In genomic region chr1:116278541-116278866, GRCh38 we compare ENCODE assay signal across 22 cellular contexts.
DNase-seq lines count a peak whose midpoint lies in the region; ATAC-seq, FAIRE-seq and TF ChIP-seq lines count a peak whose summit lies in the region.
"Had no signal": no experiment of that assay in that cellular context is flagged by ENCODE, and none has a peak within 500 bp of the region (broad histone marks: within the 10 kb centered on the region; RNA-seq: fewer than 3 reads in every experiment).

No MANE protein-coding gene starts in this region.

- no peaks in the 10 kb centered on the region for H3K27me3 Mint-ChIP-seq in GM23338 (ENCODE audit: insufficient read depth, low read depth, poor library complexity)
- H3K27me3 Mint-ChIP-seq in activated CD8-positive, alpha-beta memory T cell treated with anti-CD3 and anti-CD28 coated beads, Interleukin-2, amount 10 ng/mL, durations not matched to agents 7 days and 5 days: peaks cover 8% of the 10 kb centered on the region
- H3K27me3 Mint-ChIP-seq: CD4-positive, alpha-beta T cell had no signal

- WGBS in K562 (ENCODE audit: insufficient coverage, low coverage, missing lambda C conversion rate): 41% methylated on average over 6 of the region's 6 CpGs
- WGBS in esophagus muscularis mucosa: 98% methylated on average over 6 of the region's 6 CpGs

- H3K9ac ChIP-seq in K562 (ENCODE audit: insufficient read depth in 1 of 2, low read depth in 2 of 2, low read length in 2 of 2): no peak overlapping the region
- H3K9ac ChIP-seq: BLaER1 treated with 17β-estradiol and CSF1 and Interleukin-3, amounts not matched to agents 10 nM and 100 nM; GM23248 had no signal

- H3K4me2 ChIP-seq in GM23338 (no peak overlapping the region), K562 (ENCODE audit: insufficient read depth, low read length) (peak overlapping the region; percentile 48; the same call in 1 of the 2 replicates)
- H3K4me2 ChIP-seq: BLaER1 treated with 17β-estradiol and CSF1 and Interleukin-3, amounts not matched to agents 10 nM and 100 nM had no signal

- H4K20me1 ChIP-seq in GM23338 (replicated peaks; ENCODE audit: insufficient read depth): no peaks in the 10 kb centered on the region
- H4K20me1 ChIP-seq in K562 (replicated peaks; ENCODE audit: control insufficient read depth, insufficient read depth, low read length): no peaks in the 10 kb centered on the region
- H4K20me1 ChIP-seq: BLaER1 treated with 17β-estradiol and CSF1 and Interleukin-3, amounts not matched to agents 10 nM and 100 nM had no signal

- no peaks in the 10 kb centered on the region; the same call in 2 of the 3 replicates for H3K4me1 Mint-ChIP-seq in GM23338
- H3K4me1 Mint-ChIP-seq in activated CD8-positive, alpha-beta memory T cell treated with anti-CD3 and anti-CD28 coated beads, Interleukin-2, amount 10 ng/mL, durations not matched to agents 7 days and 5 days: no peaks in the 10 kb centered on the region
- H3K4me1 Mint-ChIP-seq: CD14-positive monocyte had no signal

- H3K27me3 ChIP-seq in GM23338 (ENCODE audit: insufficient read depth): no peaks in the 10 kb centered on the region
- H3K27me3 ChIP-seq in K562 (ENCODE audit: control insufficient read depth in 2 of 2, insufficient read depth in 2 of 2, low read length in 2 of 2): peaks cover 0 to 15% of the 10 kb centered on the region in 2 experiments; a peak in 2 of 5 replicates
- H3K27me3 ChIP-seq in esophagus muscularis mucosa: peaks cover 0 to 3% (median 0%) of the 10 kb centered on the region in 4 donors
- H3K27me3 ChIP-seq: BE2C; BLaER1 treated with 17β-estradiol and CSF1 and Interleukin-3, amounts not matched to agents 10 nM and 100 nM had no signal

- no peaks in the 10 kb centered on the region for H3K9me1 ChIP-seq in K562 (ENCODE audit: control insufficient read depth, insufficient read depth, low read length)

- TF ChIP-seq POLR2A in K562 (conservative IDR thresholded peaks at IDR 0.05) (no peak), esophagus muscularis mucosa (IDR thresholded peaks at IDR 0.05; ENCODE audit: low read depth) (no peak)

- H3K9me2 ChIP-seq in GM23338 (ENCODE audit: insufficient read depth): peaks cover 7% of the 10 kb centered on the region; the same call in 1 of the 2 replicates

- DNase-seq in GM23338 (ENCODE audit: low spot score) (no peak), K562 (ENCODE audit: extremely low read depth in 1 of 4, low spot score in 3 of 4) (no peak), esophagus muscularis mucosa (ENCODE audit: extremely low spot score) (peak; percentile 37), left kidney (ENCODE audit: low read depth, low spot score) (peak; percentile 22), NCI-H2171 (lab: John Stamatoyannopoulos, UW) (no peak)
- DNase-seq in activated CD8-positive, alpha-beta memory T cell treated with anti-CD3 and anti-CD28 coated beads, Interleukin-2, amount 10 ng/mL, durations not matched to agents 7 days and 5 days: no peak
- DNase-seq: BE2C; Caco-2; CD4-positive, alpha-beta T cell; DMS153; DND-41; GM23248; H7; HCEC 1CT had no signal

- no peak for TF ChIP-seq RAD21 in K562 (CRISPR knock-in tag; conservative IDR thresholded peaks at IDR 0.05 in 1 of 2, IDR thresholded peaks at IDR 0.05 in 1 of 2)

- CTCF ChIA-PET in K562 (lab: Yijun Ruan, JAX; ENCODE audit: low intra/inter-chr PET ratio): no interaction called here
- CTCF ChIA-PET in activated CD8-positive, alpha-beta memory T cell treated with anti-CD3 and anti-CD28 coated beads, Interleukin-2, amount 10 ng/mL, durations not matched to agents 7 days and 5 days (lab: Charles Lee): no interaction called here

- H3K4me3 ChIP-seq in GM23338 (no peak overlapping the region), K562 (no peak overlapping the region), esophagus muscularis mucosa (no peak overlapping the region)
- H3K4me3 ChIP-seq: BLaER1 treated with 17β-estradiol and CSF1 and Interleukin-3, amounts not matched to agents 10 nM and 100 nM; GM23248 had no signal

- BruUV-seq in K562 (replicated peaks; lab: Mats Ljungman, UMichigan): no TSS peak

- ATAC-seq in GM23338 (no peak), K562 (no peak; the same call in 2 of the 3 replicates), GM19035 (IDR thresholded peaks at IDR 0.05; ENCODE audit: unreplicated experiment) (no peak)
- ATAC-seq in activated CD8-positive, alpha-beta memory T cell treated with anti-CD3 and anti-CD28 coated beads, Interleukin-2, amount 10 ng/mL, durations not matched to agents 7 days and 5 days: no peak

- H3K36me3 Mint-ChIP-seq in GM23338 (ENCODE audit: low read depth): no peaks in the 10 kb centered on the region
- no peaks in the 10 kb centered on the region for H3K36me3 Mint-ChIP-seq in activated CD8-positive, alpha-beta memory T cell treated with anti-CD3 and anti-CD28 coated beads, Interleukin-2, amount 10 ng/mL, durations not matched to agents 7 days and 5 days
- H3K36me3 Mint-ChIP-seq: CD14-positive monocyte had no signal

- TF ChIP-seq CTCF in GM23338 (conservative IDR thresholded peaks at IDR 0.05; ENCODE audit: low read depth in 2 of 2): no peak
- no peak for TF ChIP-seq CTCF in K562 (IDR thresholded peaks at IDR 0.05 in 2 of 3, conservative IDR thresholded peaks at IDR 0.05 in 1 of 3; ENCODE audit: insufficient read depth in 2 of 3, low read depth in 1 of 3, low read length in 3 of 3)
- TF ChIP-seq CTCF in esophagus muscularis mucosa (IDR thresholded peaks at IDR 0.05): no peak

- H3K36me3 ChIP-seq in GM23338 (ENCODE audit: insufficient read depth): no peaks in the 10 kb centered on the region
- no peaks in the 10 kb centered on the region for H3K36me3 ChIP-seq in K562 (ENCODE audit: control insufficient read depth, insufficient read depth, low read length)
- H3K36me3 ChIP-seq in esophagus muscularis mucosa: no peaks in the 10 kb centered on the region
- H3K36me3 ChIP-seq: BE2C; BLaER1 treated with 17β-estradiol and CSF1 and Interleukin-3, amounts not matched to agents 10 nM and 100 nM had no signal

- no peak for FAIRE-seq in K562 (lab: Jason Lieb, UNC)
- FAIRE-seq: A204.1, G401.6, GM12892, GM19239 had no signal

- TF ChIP-seq EP300 in K562 (IDR thresholded peaks at IDR 0.05; ENCODE audit: low read length): no peak
- no peak for TF ChIP-seq EP300 in esophagus muscularis mucosa (IDR thresholded peaks at IDR 0.05)

- intact Hi-C loops in K562 (cut with micrococcal nuclease): no loop called here
- intact Hi-C loops in esophagus muscularis mucosa (cut with DNase I): no loop called here

- no peaks in the 10 kb centered on the region for H3K9me3 ChIP-seq in K562 (replicated peaks; ENCODE audit: control insufficient read depth, insufficient read depth, low read depth, low read length)
- peaks cover 0 to 7% (median 0%) of the 10 kb centered on the region in 4 donors for H3K9me3 ChIP-seq in esophagus muscularis mucosa
- H3K9me3 ChIP-seq: BE2C, Caco-2 had no signal

- no peaks in the 10 kb centered on the region for H3K79me2 ChIP-seq in GM23338 (replicated peaks; ENCODE audit: insufficient read depth)
- no peaks in the 10 kb centered on the region for H3K79me2 ChIP-seq in K562 (ENCODE audit: control insufficient read depth, insufficient read depth, low read length)

- no peaks in the 10 kb centered on the region; the same call in 2 of the 3 replicates for H3K9me3 Mint-ChIP-seq in GM23338
- no peaks in the 10 kb centered on the region for H3K9me3 Mint-ChIP-seq in activated CD8-positive, alpha-beta memory T cell treated with anti-CD3 and anti-CD28 coated beads, Interleukin-2, amount 10 ng/mL, durations not matched to agents 7 days and 5 days (ENCODE audit: low read depth)

- no peaks in the 10 kb centered on the region for H3K4me1 ChIP-seq in GM23338 (ENCODE audit: insufficient read depth)
- H3K4me1 ChIP-seq in K562 (replicated peaks in 1 of 2; ENCODE audit: control insufficient read depth in 2 of 2, insufficient read depth in 2 of 2, low read length in 2 of 2): no peaks in the 10 kb centered on the region; a peak in 1 of 5 replicates
- no peaks in the 10 kb centered on the region for H3K4me1 ChIP-seq in esophagus muscularis mucosa
- H3K4me1 ChIP-seq: BE2C, Caco-2 had no signal

- POLR2A ChIA-PET in K562 (lab: Yijun Ruan, JAX): interaction anchor here (0.6 to 1.1 kb wide), 3 partner anchors 12 to 212 kb away, joined by 3 read pairs; no protein-coding TSS in a partner anchor

- H3F3A ChIP-seq in GM23338 (replicated peaks; ENCODE audit: low read depth): no peaks in the 10 kb centered on the region

- no peak overlapping the region for H3K27ac Mint-ChIP-seq in GM23338
- H3K27ac Mint-ChIP-seq in activated CD8-positive, alpha-beta memory T cell treated with anti-CD3 and anti-CD28 coated beads, Interleukin-2, amount 10 ng/mL, durations not matched to agents 7 days and 5 days: no peak overlapping the region
- H3K27ac Mint-ChIP-seq: CD14-positive monocyte; CD4-positive, alpha-beta T cell had no signal

- no peak overlapping the region for H3K27ac ChIP-seq in GM23338 (ENCODE audit: low read depth)
- no peak overlapping the region for H3K27ac ChIP-seq in K562 (ENCODE audit: extremely low read depth, low read depth, low read length)
- H3K27ac ChIP-seq in esophagus muscularis mucosa (replicated peaks in 1 of 4): no peak overlapping the region
- H3K27ac ChIP-seq: 22Rv1; BLaER1 treated with 17β-estradiol and CSF1 and Interleukin-3, amounts not matched to agents 10 nM and 100 nM; GM23248 had no signal

- H2AFZ ChIP-seq in GM23338: peak overlapping the region; percentile 89; the same call in 1 of the 2 replicates
- peak overlapping the region; percentile 53 for H2AFZ ChIP-seq in K562 (ENCODE audit: low read depth, low read length)
- H2AFZ ChIP-seq: GM23248 had no signal

- in situ Hi-C loops in K562 (cut with MboI): no loop called here

- no peak overlapping the region for H3K4me3 Mint-ChIP-seq in GM23338
- H3K4me3 Mint-ChIP-seq in activated CD8-positive, alpha-beta memory T cell treated with anti-CD3 and anti-CD28 coated beads, Interleukin-2, amount 10 ng/mL, durations not matched to agents 7 days and 5 days: no peak overlapping the region
- H3K4me3 Mint-ChIP-seq: CD14-positive monocyte; CD4-positive, alpha-beta T cell had no signal

TF ChIP-seq in GM23338, 12 proteins besides CTCF, POLR2A, EP300 and RAD21 (continues in another document):
- no peak for TF ChIP-seq EZH2phosphoT487 (IDR thresholded peaks at IDR 0.05; ENCODE audit: unreplicated experiment)

TF ChIP-seq in K562, 482 proteins besides CTCF, POLR2A, EP300 and RAD21 (continues in another document):
- no peak for TF ChIP-seq ZNF165 (CRISPR knock-in tag; IDR thresholded peaks at IDR 0.05; ENCODE audit: borderline replicate concordance)
- TF ChIP-seq FOSL1 (tag; conservative IDR thresholded peaks at IDR 0.05): 0 out of 2 replicates have a peak, but pooled peaks have one; percentile 11
- no peak for TF ChIP-seq PCBP2 (IDR thresholded peaks at IDR 0.05; ENCODE audit: low read depth, low read length, poor library complexity, severe bottlenecking)
- TF ChIP-seq BCOR (IDR thresholded peaks at IDR 0.05): no peak

Comparison
In these comparisons a context has a peak if more than half of its experiments do, and no peak if none do; other contexts are left out.
1. DNase-seq: peak in esophagus muscularis mucosa (single experiment) and left kidney (single experiment); none in GM23338 (single experiment), K562 (0 of 4), activated CD8-positive, alpha-beta memory T cell treated with anti-CD3 and anti-CD28 coated beads, Interleukin-2, amount 10 ng/mL, durations not matched to agents 7 days and 5 days (single experiment) and NCI-H2171 (single experiment).